2 cellular contexts compared by ENCODE assay signal in genomic region chr10:112955736-112956421, GRCh38.
TF ChIP-seq lines count a peak whose summit lies in the region.

No MANE protein-coding gene starts in this region.

TF ChIP-seq in A549, 52 proteins besides CTCF, POLR2A, EP300 and RAD21:
- TF ChIP-seq MAX (IDR thresholded peaks at IDR 0.05) (peak; percentile 63), CEBPB (IDR thresholded peaks at IDR 0.05) (peak; percentile 3 to 53; a peak in 2 of 4 replicates), GATA3 (IDR thresholded peaks at IDR 0.05; ENCODE audit: borderline replicate concordance) (peak; percentile 9; the same call in 1 of the 2 replicates), NPAS2 (CRISPR knock-in tag; IDR thresholded peaks at IDR 0.05; ENCODE audit: borderline replicate concordance) (no peak), ATOH8 (CRISPR knock-in tag; IDR thresholded peaks at IDR 0.05; ENCODE audit: low read depth) (no peak), ZSCAN20 (CRISPR knock-in tag; IDR thresholded peaks at IDR 0.05) (no peak), ESRRA (IDR thresholded peaks at IDR 0.05; ENCODE audit: borderline replicate concordance, low read length) (no peak), RNF2 (IDR thresholded peaks at IDR 0.05; ENCODE audit: borderline replicate concordance, low read depth) (no peak), SMC3 (IDR thresholded peaks at IDR 0.05) (no peak; the same call in 2 of the 3 replicates), CHD2 (IDR thresholded peaks at IDR 0.05; ENCODE audit: low read length, partially characterized antibody) (no peak), NR3C1 (IDR thresholded peaks at IDR 0.05) (no peak), FOSB (CRISPR knock-in tag; IDR thresholded peaks at IDR 0.05) (no peak), MAFK (IDR thresholded peaks at IDR 0.05; ENCODE audit: partially characterized antibody) (no peak), RFX5 (IDR thresholded peaks at IDR 0.05) (no peak), MYC (IDR thresholded peaks at IDR 0.05; ENCODE audit: borderline replicate concordance, low read length) (no peak), ZNF302 (CRISPR knock-in tag; IDR thresholded peaks at IDR 0.05) (no peak), FOSL2 (IDR thresholded peaks at IDR 0.05) (no peak), FOSL2 (CRISPR knock-in tag; IDR thresholded peaks at IDR 0.05) (no peak)

TF ChIP-seq in H1, 55 proteins besides CTCF, POLR2A, EP300 and RAD21:
- TF ChIP-seq GTF2F1 (IDR thresholded peaks at IDR 0.05; ENCODE audit: borderline replicate concordance, low read depth, low read length) (no peak), TAF1 (IDR thresholded peaks at IDR 0.05; ENCODE audit: low read depth, low read length) (no peak), CEBPB (IDR thresholded peaks at IDR 0.05; ENCODE audit: low read depth, low read length) (no peak), ATF3 (IDR thresholded peaks at IDR 0.05; ENCODE audit: insufficient read depth, low read depth, low read length) (no peak), JUN (IDR thresholded peaks at IDR 0.05; ENCODE audit: low read depth, low read length) (no peak), CBX5 (IDR thresholded peaks at IDR 0.05; ENCODE audit: low read depth, low read length) (no peak), CTBP2 (IDR thresholded peaks at IDR 0.05; ENCODE audit: borderline replicate concordance, insufficient read depth, insufficient read length, low read length) (no peak), GABPA (IDR thresholded peaks at IDR 0.05; ENCODE audit: borderline replicate concordance, insufficient read depth, low read length) (no peak), SP4 (IDR thresholded peaks at IDR 0.05; ENCODE audit: low read length) (no peak), SP1 (IDR thresholded peaks at IDR 0.05; ENCODE audit: low read depth, low read length) (no peak), SIX5 (IDR thresholded peaks at IDR 0.05; ENCODE audit: low read depth, low read length) (no peak), SIRT6 (IDR thresholded peaks at IDR 0.05; ENCODE audit: low read length) (no peak), KDM4A (IDR thresholded peaks at IDR 0.05; ENCODE audit: low read depth, low read length, severe bottlenecking) (no peak), E2F6 (IDR thresholded peaks at IDR 0.05) (no peak), POU5F1 (IDR thresholded peaks at IDR 0.05; ENCODE audit: low read depth, low read length) (no peak)
